ENCODE assay signal across 19 cellular contexts in the genomic region with DNA sequence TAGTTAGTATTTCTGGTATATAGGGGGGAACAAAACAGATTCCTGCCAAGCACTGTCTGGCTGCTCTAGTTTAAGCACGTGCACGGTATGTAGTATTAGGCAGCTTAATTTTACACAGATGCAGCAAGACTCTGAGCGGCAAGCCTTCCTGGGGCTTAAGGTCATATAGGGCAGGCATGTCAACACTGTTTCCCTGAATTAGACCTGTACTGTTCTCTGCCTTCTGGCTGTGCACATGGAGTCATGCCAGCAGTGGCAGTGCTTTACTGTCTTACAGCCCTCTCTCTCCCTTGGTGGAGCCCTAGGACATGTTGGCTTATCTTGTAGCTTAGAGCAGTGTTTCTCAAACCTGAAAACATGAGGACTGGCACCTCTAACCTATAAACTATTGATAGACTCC. TPM values are rescaled to one million over a fixed set of nuclear protein-coding genes. Genes with fewer than 3 reads are reported as not detected.
DNase-seq lines count a peak whose midpoint lies in the region; ATAC-seq, FAIRE-seq and TF ChIP-seq lines count a peak whose summit lies in the region.
"Had no signal": no experiment of that assay in that cellular context is flagged by ENCODE, and none has a peak within 500 bp of the region (broad histone marks: within the 10 kb centered on the region; RNA-seq: fewer than 3 reads in every experiment).

No MANE protein-coding gene starts in this region.

- H3K4me3 ChIP-seq in HepG2 (replicated peaks in 1 of 3; ENCODE audit: insufficient read depth in 1 of 3, low read depth in 2 of 3, low read length in 3 of 3), result no peak overlapping the region
- H3K4me3 ChIP-seq in upper lobe of right lung, result no peak overlapping the region
- H3K4me3 ChIP-seq: left lung had no signal

- H3K27ac ChIP-seq in HepG2 (ENCODE audit: extremely low read length, insufficient read depth, low read length) (no peak overlapping the region), upper lobe of right lung (no peak overlapping the region)
- H3K27ac ChIP-seq: KMS-11, left lung had no signal

- CTCF ChIA-PET in HepG2 (lab: Yijun Ruan, JAX; ENCODE audit: low intra/inter-chr PET ratio, low total read pairs), result no interaction called here

- H3K36me3 ChIP-seq in HepG2 (replicated peaks in 1 of 2; ENCODE audit: control insufficient read depth in 1 of 2, insufficient read depth in 2 of 2, low read length in 2 of 2) (peaks cover 0 to 13% of the 10 kb centered on the region in 2 experiments; a peak in 3 of 5 replicates), upper lobe of right lung (no peaks in the 10 kb centered on the region)

- BruUV-seq in HepG2 (replicated peaks; lab: Mats Ljungman, UMichigan), result no TSS peak

- H3K9ac ChIP-seq in HepG2 (ENCODE audit: insufficient read depth, low read depth, low read length), result no peak overlapping the region
- H3K9ac ChIP-seq: KMS-11 had no signal

- TF ChIP-seq CTCF in HepG2 (CRISPR knock-in tag; IDR thresholded peaks at IDR 0.05) (no peak), upper lobe of right lung (IDR thresholded peaks at IDR 0.05) (no peak)

- ATAC-seq in HepG2 (peak; percentile 45), upper lobe of right lung (no peak), HG03342 (IDR thresholded peaks at IDR 0.05; ENCODE audit: unreplicated experiment) (no peak)
- ATAC-seq: left lung had no signal

- DNase-seq in Ammon's horn (ENCODE audit: low spot score) (peak; percentile 45), NCI-H69 (lab: John Stamatoyannopoulos, UW) (peak; percentile 31), dermis blood vessel endothelial cell (peak; percentile 32), HepG2 (ENCODE audit: low spot score) (no peak), upper lobe of right lung (no peak)
- DNase-seq in activated naive CD4-positive, alpha-beta T cell (lab: John Stamatoyannopoulos, UW), result no peak
- no peak for DNase-seq in activated CD4-positive, CD25-positive, alpha-beta regulatory T cell treated with anti-CD3 and anti-CD28 coated beads, Interleukin-2, amount 50 U/mL, for 72 hours
- DNase-seq: ACHN; activated CD4-positive, alpha-beta T cell treated with anti-CD3 and anti-CD28 coated beads for 48 hours; activated naive CD8-positive, alpha-beta T cell treated with anti-CD3 and anti-CD28 coated beads for 36 hours; CD8-positive, alpha-beta memory T cell; left lung; NCI-H774; RPMI8226; T-helper 2 cell had no signal

- H3K4me1 ChIP-seq in HepG2 (ENCODE audit: insufficient read depth, low read length) (no peaks in the 10 kb centered on the region), upper lobe of right lung (no peaks in the 10 kb centered on the region)
- H3K4me1 ChIP-seq: left lung had no signal

- FAIRE-seq in HepG2 (lab: Jason Lieb, UNC), result no peak
- FAIRE-seq: colon, G401.6 had no signal

- H3K9me3 ChIP-seq in HepG2 (ENCODE audit: low read length) (no peaks in the 10 kb centered on the region), upper lobe of right lung (no peaks in the 10 kb centered on the region)

- TF ChIP-seq POLR2A in HepG2 (IDR thresholded peaks at IDR 0.05; ENCODE audit: insufficient read depth in 1 of 2, low read depth in 2 of 2, low read length in 2 of 2), result no peak

- TF ChIP-seq EP300 in HepG2 (IDR thresholded peaks at IDR 0.05; ENCODE audit: low read depth in 2 of 2, low read length in 2 of 2) (no peak), HepG2 (CRISPR knock-in tag; IDR thresholded peaks at IDR 0.05; ENCODE audit: borderline replicate concordance) (no peak)

- POLR2A ChIA-PET in HepG2 (lab: Yijun Ruan, JAX), result no interaction called here

- no peaks in the 10 kb centered on the region for H3K79me2 ChIP-seq in HepG2 (ENCODE audit: insufficient read depth, low read length)

- no peak overlapping the region for H3K4me2 ChIP-seq in HepG2 (ENCODE audit: low read depth, low read length)
- H3K4me2 ChIP-seq: KMS-11 had no signal

- intact Hi-C loops in HepG2 (cut with micrococcal nuclease; ENCODE audit: unreplicated experiment) (no loop called here), upper lobe of right lung (cut with DNase I) (no loop called here)

- in situ Hi-C loops in HepG2 (cut with HindIII; ENCODE audit: extremely low pct_ligation_motif_present, low pct_unique_long_range_greater_than_20kb), result loop anchor here (5.0 kb wide), 1 partner anchor 136 kb away; no protein-coding TSS in a partner anchor

- no peak overlapping the region for H2AFZ ChIP-seq in HepG2 (ENCODE audit: low read length)

- H3K27me3 ChIP-seq in HepG2 (ENCODE audit: control insufficient read depth in 1 of 2, insufficient read depth in 2 of 2, low read length in 2 of 2) (no peaks in the 10 kb centered on the region), upper lobe of right lung (no peaks in the 10 kb centered on the region)
- H3K27me3 ChIP-seq: left lung had no signal

- peaks cover 2% of the 10 kb centered on the region; the same call in 1 of the 2 replicates for H4K20me1 ChIP-seq in HepG2 (ENCODE audit: insufficient read depth, low read length)

- WGBS in HepG2 (ENCODE audit: low lambda C conversion rate), result 99% methylated on average over 3 of the region's 3 CpGs

- TF ChIP-seq RAD21 in HepG2 (CRISPR knock-in tag; IDR thresholded peaks at IDR 0.05), result no peak

TF ChIP-seq in HepG2, 621 proteins besides CTCF, POLR2A, EP300 and RAD21:
- TF ChIP-seq ZNF205 (CRISPR knock-in tag; IDR thresholded peaks at IDR 0.05), result peak; percentile 64; the same call in 1 of the 2 replicates
- no peak for TF ChIP-seq ZNF747 (CRISPR knock-in tag; IDR thresholded peaks at IDR 0.05; ENCODE audit: borderline replicate concordance)

RNA-seq across cellular contexts. Expression of gene PHF20, which starts 56.6 kb away (rescaled TPM):
- total RNA-seq in dermis blood vessel endothelial cell, result 38.4 and 41.5 TPM in 2 replicates
- total RNA-seq in HepG2 (2016; rRNA removed; fragmentation: Illumina TruSeq; extraction: Trizol), result 34.1 and 43.3 TPM in 2 replicates
- 56.7 and 61.5 TPM in 2 replicates for total RNA-seq in HepG2 (2016; cell fraction: cytosol; rRNA removed; fragmentation: Illumina TruSeq; extraction: Trizol; ENCODE audit: low read depth)
- 35.4 and 40.8 TPM in 2 replicates for total RNA-seq in HepG2 (2016; cell fraction: insoluble cytoplasmic fraction; rRNA removed; fragmentation: Illumina TruSeq; extraction: Trizol)
- total RNA-seq in HepG2 (2016; cell fraction: membrane; rRNA removed; fragmentation: Illumina TruSeq; extraction: Trizol), result 47.8 and 49.1 TPM in 2 replicates
- total RNA-seq in HepG2 (2016; cell fraction: nucleus; rRNA removed; fragmentation: Illumina TruSeq; extraction: Trizol), result 37.0 and 43.8 TPM in 2 replicates
- 18.5 and 22.8 TPM in 2 replicates for polyA plus RNA-seq in HepG2 (2011; rRNA removed)
- polyA plus RNA-seq in HepG2 (2011; cell fraction: cytosol; rRNA removed), result 21.6 and 23.5 TPM in 2 replicates
- 14.7 and 18.5 TPM in 2 replicates for polyA plus RNA-seq in HepG2 (2011; cell fraction: nucleus; rRNA removed)
- 36.8 and 41.9 TPM in 2 replicates for polyA plus RNA-seq in HepG2 (2012)
- 22.9 and 31.3 TPM in 2 replicates for polyA plus RNA-seq in HepG2 (2016; cell fraction: cytosol; fragmentation: Illumina TruSeq; extraction: Trizol; ENCODE audit: low read depth)
- 32.6 and 36.2 TPM in 2 replicates for polyA plus RNA-seq in HepG2 (2016; cell fraction: insoluble cytoplasmic fraction; fragmentation: Illumina TruSeq; extraction: Trizol; ENCODE audit: low read depth)
- polyA plus RNA-seq in HepG2 (2016; cell fraction: membrane; fragmentation: Illumina TruSeq; extraction: Trizol; ENCODE audit: low read depth), result 22.4 and 30.8 TPM in 2 replicates
- 23.9 and 28.8 TPM in 2 replicates for polyA plus RNA-seq in HepG2 (2016; cell fraction: nucleus; fragmentation: Illumina TruSeq; extraction: Trizol; ENCODE audit: insufficient read depth, low read depth)
- 44.9 and 77.1 TPM in 2 replicates for polyA minus RNA-seq in HepG2 (2011; rRNA and poly(A)+ RNA removed; ENCODE audit: low replicate concordance)
- polyA minus RNA-seq in HepG2 (2011; cell fraction: cytosol; rRNA and poly(A)+ RNA removed), result 19.8 and 22.3 TPM in 2 replicates
- 53.6 and 69.2 TPM in 2 replicates for polyA minus RNA-seq in HepG2 (2011; cell fraction: nucleus; rRNA and poly(A)+ RNA removed)
- total RNA-seq in upper lobe of right lung, result 56.5 TPM

Comparison
In these comparisons a context has a peak if more than half of its experiments do, and no peak if none do; other contexts are left out.
1. DNase-seq: peak in Ammon's horn (single experiment), NCI-H69 (single experiment) and dermis blood vessel endothelial cell (single experiment); none in HepG2 (single experiment), upper lobe of right lung (single experiment), activated naive CD4-positive, alpha-beta T cell (0 of 4) and activated CD4-positive, CD25-positive, alpha-beta regulatory T cell treated with anti-CD3 and anti-CD28 coated beads, Interleukin-2, amount 50 U/mL, for 72 hours (single experiment).